ENCODE assay signal across 9 cellular contexts in genomic region chr17:80029235-80029974, GRCh38. TPM values are rescaled to one million over a fixed set of nuclear protein-coding genes. Genes with fewer than 3 reads are reported as not detected.
DNase-seq lines count a peak whose midpoint lies in the region; ATAC-seq and TF ChIP-seq lines count a peak whose summit lies in the region.
"Had no signal": no experiment of that assay in that cellular context is flagged by ENCODE, and none has a peak within 500 bp of the region (broad histone marks: within the 10 kb centered on the region; RNA-seq: fewer than 3 reads in every experiment).

No MANE protein-coding gene starts in this region.

- peaks cover 2% of the 10 kb centered on the region for H3K4me1 Mint-ChIP-seq in activated naive CD4-positive, alpha-beta T cell treated with anti-CD3 and anti-CD28 coated beads, Interleukin-2, amount 10 ng/mL, durations not matched to agents 7 days and 5 days
- H3K4me1 Mint-ChIP-seq in CD8-positive, alpha-beta T cell (ENCODE audit: low read depth), result no peaks in the 10 kb centered on the region

- no peak for TF ChIP-seq CTCF in left ventricle myocardium inferior (IDR thresholded peaks at IDR 0.05; ENCODE audit: borderline replicate concordance)
- peak in 1 of 7 experiments; percentile 14 for TF ChIP-seq CTCF in stomach (IDR thresholded peaks at IDR 0.05)
- no peak for TF ChIP-seq CTCF in CD8-positive, alpha-beta T cell (IDR thresholded peaks at IDR 0.05)

- peaks cover 24% of the 10 kb centered on the region for H3K27me3 Mint-ChIP-seq in activated naive CD4-positive, alpha-beta T cell treated with anti-CD3 and anti-CD28 coated beads, Interleukin-2, amount 10 ng/mL, durations not matched to agents 7 days and 5 days
- H3K27me3 Mint-ChIP-seq in CD8-positive, alpha-beta T cell (ENCODE audit: low read depth), result peaks cover 1% of the 10 kb centered on the region

- H3K36me3 ChIP-seq in left ventricle myocardium inferior (no peaks in the 10 kb centered on the region), stomach (no peaks in the 10 kb centered on the region)
- H3K36me3 ChIP-seq in CD8-positive, alpha-beta T cell (ENCODE audit: insufficient read depth, low read length), result no peaks in the 10 kb centered on the region

- POLR2A ChIA-PET in CD8-positive, alpha-beta T cell (lab: Charles Lee), result no interaction called here

- H3K9me3 ChIP-seq in left ventricle myocardium inferior (replicated peaks) (no peaks in the 10 kb centered on the region), stomach (no peaks in the 10 kb centered on the region)
- H3K9me3 ChIP-seq in CD8-positive, alpha-beta T cell (ENCODE audit: low read length), result no peaks in the 10 kb centered on the region

- DNase-seq in HK-2 (ENCODE audit: unreplicated experiment), result peak; percentile 37
- DNase-seq in left ventricle myocardium inferior, result peak; percentile 87
- DNase-seq in stomach, result peak; percentile 77
- DNase-seq in foreskin melanocyte, result no peak
- DNase-seq in effector CD8-positive, alpha-beta T cell (lab: John Stamatoyannopoulos, UW), result no peak
- no peak for DNase-seq in activated naive CD4-positive, alpha-beta T cell treated with anti-CD3 and anti-CD28 coated beads, Interleukin-2, amount 10 ng/mL, durations not matched to agents 7 days and 5 days
- DNase-seq in CD8-positive, alpha-beta T cell, result no peak
- DNase-seq: activated naive CD8-positive, alpha-beta T cell treated with anti-CD3 and anti-CD28 coated beads, Interleukin-2, amount 10 ng/mL, durations not matched to agents 7 days and 5 days had no signal

- TF ChIP-seq POLR2A in stomach (IDR thresholded peaks at IDR 0.05), result no peak

- ATAC-seq in SK-N-SH treated with all-trans-retinoic acid at 6 μM for 48 hours, result peak; percentile 46
- no peak for ATAC-seq in CD8-positive, alpha-beta T cell

- no peak for TF ChIP-seq EP300 in stomach (IDR thresholded peaks at IDR 0.05)

- intact Hi-C loops in left ventricle myocardium inferior (cut with micrococcal nuclease), result no loop called here
- intact Hi-C loops in stomach (cut with DNase I; ENCODE audit: low total_unique reads), result no loop called here
- intact Hi-C loops in CD8-positive, alpha-beta T cell (cut with DNase I, micrococcal nuclease), result no loop called here

- CTCF ChIA-PET in activated naive CD4-positive, alpha-beta T cell treated with anti-CD3 and anti-CD28 coated beads, Interleukin-2, amount 10 ng/mL, durations not matched to agents 7 days and 5 days (lab: Charles Lee), result interaction anchor here (1.0 kb wide), 1 partner anchor 19 kb away, joined by 3 read pairs; no protein-coding TSS in a partner anchor
- CTCF ChIA-PET in CD8-positive, alpha-beta T cell (lab: Charles Lee), result interaction anchor here (0.6 to 2.1 kb wide), 4 partner anchors 20 to 24 kb away, joined by 3 to 6 read pairs (median 3); no protein-coding TSS in a partner anchor

- H3K36me3 Mint-ChIP-seq in activated naive CD4-positive, alpha-beta T cell treated with anti-CD3 and anti-CD28 coated beads, Interleukin-2, amount 10 ng/mL, durations not matched to agents 7 days and 5 days, result no peaks in the 10 kb centered on the region
- H3K36me3 Mint-ChIP-seq in CD8-positive, alpha-beta T cell, result no peaks in the 10 kb centered on the region
- H3K36me3 Mint-ChIP-seq: activated naive CD8-positive, alpha-beta T cell treated with anti-CD3 and anti-CD28 coated beads, Interleukin-2, amount 10 ng/mL, durations not matched to agents 7 days and 5 days had no signal

- H3K27ac Mint-ChIP-seq in activated naive CD4-positive, alpha-beta T cell treated with anti-CD3 and anti-CD28 coated beads, Interleukin-2, amount 10 ng/mL, durations not matched to agents 7 days and 5 days, result no peak overlapping the region
- H3K27ac Mint-ChIP-seq in CD8-positive, alpha-beta T cell, result no peak overlapping the region
- H3K27ac Mint-ChIP-seq: activated naive CD8-positive, alpha-beta T cell treated with anti-CD3 and anti-CD28 coated beads, Interleukin-2, amount 10 ng/mL, durations not matched to agents 7 days and 5 days had no signal

- H3K4me3 ChIP-seq in left ventricle myocardium inferior (no peak overlapping the region), stomach (no peak overlapping the region)
- no peak overlapping the region for H3K4me3 ChIP-seq in CD8-positive, alpha-beta T cell (ENCODE audit: low read depth, low read length)

- H3K4me3 Mint-ChIP-seq in activated naive CD4-positive, alpha-beta T cell treated with anti-CD3 and anti-CD28 coated beads, Interleukin-2, amount 10 ng/mL, durations not matched to agents 7 days and 5 days, result no peak overlapping the region
- H3K4me3 Mint-ChIP-seq in CD8-positive, alpha-beta T cell, result no peak overlapping the region
- H3K4me3 Mint-ChIP-seq: activated naive CD8-positive, alpha-beta T cell treated with anti-CD3 and anti-CD28 coated beads, Interleukin-2, amount 10 ng/mL, durations not matched to agents 7 days and 5 days had no signal

- H3K27me3 ChIP-seq in left ventricle myocardium inferior (ENCODE audit: low read depth) (no peaks in the 10 kb centered on the region), stomach (no peaks in the 10 kb centered on the region)
- H3K27me3 ChIP-seq in CD8-positive, alpha-beta T cell (ENCODE audit: insufficient read depth, low read length), result no peaks in the 10 kb centered on the region

- WGBS in stomach, 5 donors, result 44 to 64% (median 57%) methylated on average over 9 of the region's 9 CpGs

- H3K4me1 ChIP-seq in left ventricle myocardium inferior (peaks cover 34% of the 10 kb centered on the region), stomach (peaks cover 39 to 85% (median 60%) of the 10 kb centered on the region in 4 donors)
- no peaks in the 10 kb centered on the region for H3K4me1 ChIP-seq in CD8-positive, alpha-beta T cell (ENCODE audit: insufficient read depth, low read length)

- H3K9me3 Mint-ChIP-seq in activated naive CD4-positive, alpha-beta T cell treated with anti-CD3 and anti-CD28 coated beads, Interleukin-2, amount 10 ng/mL, durations not matched to agents 7 days and 5 days, result no peaks in the 10 kb centered on the region
- no peaks in the 10 kb centered on the region for H3K9me3 Mint-ChIP-seq in CD8-positive, alpha-beta T cell
- H3K9me3 Mint-ChIP-seq: activated naive CD8-positive, alpha-beta T cell treated with anti-CD3 and anti-CD28 coated beads, Interleukin-2, amount 10 ng/mL, durations not matched to agents 7 days and 5 days had no signal

- peak overlapping the region; percentile 75 for H3K27ac ChIP-seq in left ventricle myocardium inferior (replicated peaks)
- peak overlapping the region in 4 of 5 donors; percentile 38 to 75 (median 67) for H3K27ac ChIP-seq in stomach
- no peak overlapping the region for H3K27ac ChIP-seq in CD8-positive, alpha-beta T cell (ENCODE audit: low read depth, low read length)

TF ChIP-seq in SK-N-SH treated with all-trans-retinoic acid at 6 μM for 48 hours, 23 proteins besides CTCF, POLR2A, EP300 and RAD21 (continues in another document):
- no peak for TF ChIP-seq CSDC2 (CRISPR knock-in tag; IDR thresholded peaks at IDR 0.05)
- no peak for TF ChIP-seq OSR1 (CRISPR knock-in tag; IDR thresholded peaks at IDR 0.05)
- TF ChIP-seq PATZ1 (CRISPR knock-in tag; IDR thresholded peaks at IDR 0.05; ENCODE audit: borderline replicate concordance), result no peak
- no peak for TF ChIP-seq ZFP3 (CRISPR knock-in tag; IDR thresholded peaks at IDR 0.05)
- no peak for TF ChIP-seq POU6F1 (CRISPR knock-in tag; IDR thresholded peaks at IDR 0.05; ENCODE audit: borderline replicate concordance, low read depth)
- TF ChIP-seq ZNF8 (CRISPR knock-in tag; IDR thresholded peaks at IDR 0.05), result no peak
- TF ChIP-seq PPARA (CRISPR knock-in tag; IDR thresholded peaks at IDR 0.05; ENCODE audit: borderline replicate concordance), result no peak
- TF ChIP-seq TCF4 (CRISPR knock-in tag; IDR thresholded peaks at IDR 0.05; ENCODE audit: borderline replicate concordance), result no peak

RNA-seq across cellular contexts. Expression of gene TBC1D16, which starts 6.3 kb away (rescaled TPM):
- total RNA-seq in left ventricle myocardium inferior (15.9 TPM), stomach (10 to 100 TPM; 12.7 to 22.2 (median 21.0) TPM)
- 10 to 100 TPM in 1 of 3 donors, 1 to 10 TPM in 2; 3.0 to 17.1 (median 6.6) TPM for polyA plus RNA-seq in stomach
- 1 to 10 TPM; 2.2 to 2.5 TPM for total RNA-seq in CD8-positive, alpha-beta T cell

RNA-seq across cellular contexts. Expression of gene CCDC40, which starts 7.0 kb away (rescaled TPM):
- total RNA-seq in left ventricle myocardium inferior (7.7 TPM), stomach (10 to 100 TPM in 2 of 5 donors, 1 to 10 TPM in 3; 3.5 to 56.2 (median 5.8) TPM)
- 1 to 10 TPM in 2 of 3 donors, under 1 TPM in 1; 0.61 to 2.2 (median 1.6) TPM for polyA plus RNA-seq in stomach
- 1 to 10 TPM; 1.0 to 1.2 TPM for total RNA-seq in CD8-positive, alpha-beta T cell

Comparison
In these comparisons a context has a peak if more than half of its experiments do, and no peak if none do; other contexts are left out.
1. DNase-seq: peak in HK-2 (single experiment), left ventricle myocardium inferior (single experiment) and stomach (single experiment); none in foreskin melanocyte (single experiment), effector CD8-positive, alpha-beta T cell (single experiment), activated naive CD4-positive, alpha-beta T cell treated with anti-CD3 and anti-CD28 coated beads, Interleukin-2, amount 10 ng/mL, durations not matched to agents 7 days and 5 days (single experiment) and CD8-positive, alpha-beta T cell (0 of 7).